In genomic region chr2:208064220-208064951, GRCh38 we compare ENCODE assay signal across 9 cellular contexts. TPM values are rescaled to one million over a fixed set of nuclear protein-coding genes. Genes with fewer than 3 reads are reported as not detected.
DNase-seq lines count a peak whose midpoint lies in the region; ATAC-seq and TF ChIP-seq lines count a peak whose summit lies in the region.
"Had no signal": no experiment of that assay in that cellular context is flagged by ENCODE, and none has a peak within 500 bp of the region (broad histone marks: within the 10 kb centered on the region; RNA-seq: fewer than 3 reads in every experiment).

No MANE protein-coding gene starts in this region.

- H3K27ac Mint-ChIP-seq in memory B cell = no peak overlapping the region

- no peak overlapping the region for H3K4me3 ChIP-seq in RWPE2 (ENCODE audit: severe bottlenecking)
- no peak overlapping the region for H3K4me3 ChIP-seq in dorsolateral prefrontal cortex
- no peak overlapping the region for H3K4me3 ChIP-seq in adrenal gland

- DNase-seq in RWPE2 (ENCODE audit: low spot score) (no peak), memory B cell (ENCODE audit: low spot score in 2 of 2) (no peak), dorsolateral prefrontal cortex (no peak), adrenal gland (no peak)

- no peak overlapping the region for H3K4me3 Mint-ChIP-seq in memory B cell

- H3K27ac ChIP-seq in RWPE2 (ENCODE audit: poor library complexity, severe bottlenecking) (no peak overlapping the region), dorsolateral prefrontal cortex (peak overlapping the region in 1 of 59 donors; percentile 1), adrenal gland (no peak overlapping the region)

- no peaks in the 10 kb centered on the region for H3K9me3 ChIP-seq in RWPE2 (ENCODE audit: severe bottlenecking)
- no peaks in the 10 kb centered on the region for H3K9me3 ChIP-seq in adrenal gland (replicated peaks in 1 of 3)

- peaks cover 3% of the 10 kb centered on the region for H3K4me1 Mint-ChIP-seq in memory B cell

- TF ChIP-seq POLR2A in adrenal gland (IDR thresholded peaks at IDR 0.05) = no peak

- no peaks in the 10 kb centered on the region for H3K36me3 Mint-ChIP-seq in memory B cell

- 65 to 72% (median 69%) methylated on average over 8 of the region's 8 CpGs for WGBS in adrenal gland, 4 donors

- intact Hi-C loops in dorsolateral prefrontal cortex (cut with DNase I) = no loop called here
- intact Hi-C loops in adrenal gland (cut with DNase I) = loop anchor here in 1 of 2 donors (5.0 kb wide), 1 partner anchor 317 kb away; no protein-coding TSS in a partner anchor

- H3K4me1 ChIP-seq in RWPE2 (ENCODE audit: insufficient read depth, poor library complexity, severe bottlenecking) (no peaks in the 10 kb centered on the region), adrenal gland (replicated peaks in 1 of 2) (no peaks in the 10 kb centered on the region)

- H3K27me3 Mint-ChIP-seq in memory B cell = peaks cover 10% of the 10 kb centered on the region

- H3K9me3 Mint-ChIP-seq in memory B cell = no peaks in the 10 kb centered on the region

- ATAC-seq in GM18867 (IDR thresholded peaks at IDR 0.05; ENCODE audit: unreplicated experiment) (peak; percentile 92), HG02943 (IDR thresholded peaks at IDR 0.05; ENCODE audit: low read depth, unreplicated experiment) (peak; percentile 98), RWPE2 (ENCODE audit: low read depth) (peak; percentile 77), memory B cell (ENCODE audit: low read depth) (peak; percentile 69), HG03439 (IDR thresholded peaks at IDR 0.05; ENCODE audit: unreplicated experiment) (no peak), HG03469 (IDR thresholded peaks at IDR 0.05; ENCODE audit: unreplicated experiment) (no peak)

- no peaks in the 10 kb centered on the region for H3K27me3 ChIP-seq in RWPE2 (ENCODE audit: insufficient read depth, poor library complexity, severe bottlenecking)
- H3K27me3 ChIP-seq in dorsolateral prefrontal cortex = peaks cover 0 to 2% (median 0%) of the 10 kb centered on the region in 45 donors
- H3K27me3 ChIP-seq in adrenal gland = no peaks in the 10 kb centered on the region

- H3K36me3 ChIP-seq in RWPE2 (ENCODE audit: low read depth) (no peaks in the 10 kb centered on the region), adrenal gland (replicated peaks in 1 of 2) (no peaks in the 10 kb centered on the region)

- TF ChIP-seq CTCF in RWPE2 (IDR thresholded peaks at IDR 0.05; ENCODE audit: poor library complexity, severe bottlenecking) (no peak), dorsolateral prefrontal cortex (IDR thresholded peaks at IDR 0.05 in 54 of 56, conservative IDR thresholded peaks at IDR 0.05 in 2 of 56; ENCODE audit: low read depth in 1 of 56, partially characterized antibody in 56 of 56) (no peak), adrenal gland (IDR thresholded peaks at IDR 0.05) (no peak)

RNA-seq across cellular contexts. Expression of gene PLEKHM3, which starts 39.1 kb away (rescaled TPM):
- total RNA-seq in dorsolateral prefrontal cortex (10 to 100 TPM; 42.7 to 92.0 (median 63.2) TPM), adrenal gland (10 to 100 TPM; 14.4 to 39.6 (median 25.1) TPM)
- polyA plus RNA-seq in adrenal gland = 10 to 100 TPM in 2 of 3 donors, 1 to 10 TPM in 1; 9.5 to 16.8 (median 11.0) TPM

RNA-seq across cellular contexts. Expression of gene CRYGD, which starts 59.9 kb away (rescaled TPM):
- total RNA-seq in dorsolateral prefrontal cortex = 1 to 10 TPM in 49 of 120 experiments, under 1 TPM in 12, not detected in 59; 0.54 to 2.9 (median 1.4) TPM
- total RNA-seq in adrenal gland = not detected
- polyA plus RNA-seq in adrenal gland = not detected
- total RNA-seq: dermis microvascular lymphatic vessel endothelial cell had no signal

Comparison
In these comparisons a context has a peak if more than half of its experiments do, and no peak if none do; other contexts are left out.
1. ATAC-seq: peak in GM18867 (single experiment), HG02943 (single experiment), RWPE2 (single experiment) and memory B cell (single experiment); none in HG03439 (single experiment) and HG03469 (single experiment).